Comparison of ENCODE assay signal across 24 cellular contexts in the genomic region with DNA sequence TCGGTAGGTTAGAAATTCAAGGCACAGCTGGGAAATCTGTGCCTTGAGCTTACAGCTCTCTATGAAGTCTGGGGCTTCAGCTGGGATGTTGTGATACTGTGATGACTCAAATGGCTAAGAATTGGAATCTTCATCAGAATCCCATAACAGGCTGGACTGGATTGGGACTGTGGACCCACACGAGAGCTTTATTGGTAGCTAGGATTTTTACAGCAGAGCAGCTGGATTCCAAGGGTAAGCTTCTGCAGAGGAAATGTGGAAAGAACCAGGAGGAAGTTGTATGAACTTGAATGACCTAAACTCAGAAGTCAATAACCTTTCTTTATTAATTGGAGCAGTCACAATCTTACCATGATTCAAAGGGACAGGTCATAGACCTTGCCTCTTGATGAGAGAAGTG.
DNase-seq lines count a peak whose midpoint lies in the region; ATAC-seq and TF ChIP-seq lines count a peak whose summit lies in the region.
"Had no signal": no experiment of that assay in that cellular context is flagged by ENCODE, and none has a peak within 500 bp of the region (broad histone marks: within the 10 kb centered on the region; RNA-seq: fewer than 3 reads in every experiment).

No MANE protein-coding gene starts in this region.

- no peak overlapping the region for H3K27ac ChIP-seq in RWPE2 (ENCODE audit: poor library complexity, severe bottlenecking)
- H3K27ac ChIP-seq: dorsolateral prefrontal cortex, epithelial cell of prostate, pancreas, right atrium auricular region, tibial artery had no signal

- H3K9me3 Mint-ChIP-seq in HFFc6 = no peaks in the 10 kb centered on the region

- no peaks in the 10 kb centered on the region for H3K36me3 ChIP-seq in RWPE2 (ENCODE audit: low read depth)
- H3K36me3 ChIP-seq: pancreas, right atrium auricular region, tibial artery had no signal

- DNase-seq in GM04504 (ENCODE audit: low read depth) (peak; percentile 4), RWPE2 (ENCODE audit: low spot score) (no peak), fibroblast of mammary gland (ENCODE audit: low read depth) (peak; percentile 3), myocyte (ENCODE audit: low read depth) (peak; percentile 8), AG08396 (ENCODE audit: low spot score) (no peak), HFFc6 (no peak), HT-29 (ENCODE audit: low spot score) (no peak)
- DNase-seq: activated CD4-positive, alpha-beta T cell treated with anti-CD3 and anti-CD28 coated beads for 1 hour; activated naive CD4-positive, alpha-beta T cell treated with Interleukin-2 at 50 U/mL for 16 hours; activated T-cell treated with anti-CD3 and anti-CD28 coated beads, Interleukin-2, amount 50 U/mL, for 4 hours; DMS79; dorsolateral prefrontal cortex; midbrain; NCI-H1417; NCI-H526; pancreas; stimulated activated naive CD8-positive, alpha-beta T cell treated with anti-CD3 and anti-CD28 coated beads, Interleukin-15, amount 100 ng/mL, for 72 hours; tibial artery had no signal

- H3K4me1 ChIP-seq in RWPE2 (ENCODE audit: insufficient read depth, poor library complexity, severe bottlenecking) = no peaks in the 10 kb centered on the region
- H3K4me1 ChIP-seq: pancreas, right atrium auricular region, tibial artery had no signal

- H3K9me3 ChIP-seq in RWPE2 (ENCODE audit: severe bottlenecking) = no peaks in the 10 kb centered on the region
- H3K9me3 ChIP-seq: pancreas, right atrium auricular region, tibial artery had no signal

- no peaks in the 10 kb centered on the region for H3K27me3 ChIP-seq in RWPE2 (ENCODE audit: insufficient read depth, poor library complexity, severe bottlenecking)
- H3K27me3 ChIP-seq: dorsolateral prefrontal cortex, pancreas, right atrium auricular region, tibial artery had no signal

- no peak overlapping the region for H3K4me3 Mint-ChIP-seq in HFFc6
- H3K4me3 Mint-ChIP-seq: activated T-cell treated with anti-CD3 and anti-CD28 coated beads, Interleukin-2, amount 50 U/mL, for 4 hours; central memory CD8-positive, alpha-beta T cell; nephron; stimulated activated naive CD8-positive, alpha-beta T cell treated with anti-CD3 and anti-CD28 coated beads, Interleukin-15, amount 100 ng/mL, for 72 hours had no signal

- TF ChIP-seq CTCF in RWPE2 (IDR thresholded peaks at IDR 0.05; ENCODE audit: poor library complexity, severe bottlenecking) (no peak), fibroblast of mammary gland (conservative IDR thresholded peaks at IDR 0.05; ENCODE audit: control insufficient read depth, insufficient read depth, low read depth, low read length) (no peak), HFFc6 (IDR thresholded peaks at IDR 0.05) (no peak)

- no peaks in the 10 kb centered on the region; the same call in 1 of the 2 replicates for H3K4me1 Mint-ChIP-seq in HFFc6 (ENCODE audit: low read depth)
- H3K4me1 Mint-ChIP-seq: central memory CD8-positive, alpha-beta T cell; stimulated activated naive CD8-positive, alpha-beta T cell treated with anti-CD3 and anti-CD28 coated beads, Interleukin-15, amount 100 ng/mL, for 72 hours had no signal

- peak; percentile 25; the same call in 1 of the 3 replicates for ATAC-seq in RWPE2 (ENCODE audit: low read depth)
- no peak for ATAC-seq in GM18520 (IDR thresholded peaks at IDR 0.05; ENCODE audit: unreplicated experiment)
- ATAC-seq: activated T-cell treated with anti-CD3 and anti-CD28 coated beads, Interleukin-2, amount 50 U/mL, for 4 hours; pancreas; SK-N-SH treated with all-trans-retinoic acid at 6 μM for 48 hours; stimulated activated naive CD8-positive, alpha-beta T cell treated with anti-CD3 and anti-CD28 coated beads, Interleukin-15, amount 100 ng/mL, for 72 hours had no signal

- no peak overlapping the region for H3K4me3 ChIP-seq in RWPE2 (ENCODE audit: severe bottlenecking)
- no peak overlapping the region for H3K4me3 ChIP-seq in fibroblast of mammary gland (ENCODE audit: control insufficient read depth, low read depth, low read length)
- H3K4me3 ChIP-seq: dorsolateral prefrontal cortex, pancreas, right atrium auricular region, tibial artery had no signal

- H3K27me3 Mint-ChIP-seq in HFFc6 (ENCODE audit: insufficient read depth) = peaks cover 2% of the 10 kb centered on the region
- H3K27me3 Mint-ChIP-seq: central memory CD8-positive, alpha-beta T cell; stimulated activated naive CD8-positive, alpha-beta T cell treated with anti-CD3 and anti-CD28 coated beads, Interleukin-15, amount 100 ng/mL, for 72 hours had no signal

- no peak overlapping the region for H3K27ac Mint-ChIP-seq in HFFc6
- H3K27ac Mint-ChIP-seq: nephron; stimulated activated naive CD8-positive, alpha-beta T cell treated with anti-CD3 and anti-CD28 coated beads, Interleukin-15, amount 100 ng/mL, for 72 hours had no signal

- H3K36me3 Mint-ChIP-seq in HFFc6 (ENCODE audit: low read depth) = no peaks in the 10 kb centered on the region

Comparison
In these comparisons a context has a peak if more than half of its experiments do, and no peak if none do; other contexts are left out.
1. DNase-seq: peak in GM04504 (single experiment), fibroblast of mammary gland (single experiment) and myocyte (single experiment); none in RWPE2 (single experiment), AG08396 (single experiment), HFFc6 (single experiment) and HT-29 (single experiment).